ENCODE assay signal across 19 cellular contexts in genomic region chr21:16578912-16579311, GRCh38.
DNase-seq lines count a peak whose midpoint lies in the region; ATAC-seq and TF ChIP-seq lines count a peak whose summit lies in the region.
"Had no signal": no experiment of that assay in that cellular context is flagged by ENCODE, and none has a peak within 500 bp of the region (broad histone marks: within the 10 kb centered on the region; RNA-seq: fewer than 3 reads in every experiment).

No MANE protein-coding gene starts in this region.

- H3K9me3 ChIP-seq in right cardiac atrium (ENCODE audit: control insufficient read depth, low read length): no peaks in the 10 kb centered on the region

- no peaks in the 10 kb centered on the region for H3K27me3 ChIP-seq in KMS-11 (ENCODE audit: insufficient read depth, low read depth)
- no peaks in the 10 kb centered on the region for H3K27me3 ChIP-seq in right cardiac atrium (ENCODE audit: control insufficient read depth, insufficient read depth)

- no peak for DNase-seq in coronary artery (ENCODE audit: low spot score)
- peak in 1 of 3 donors; percentile 15 for DNase-seq in right cardiac atrium
- DNase-seq in sciatic nerve (ENCODE audit: low spot score): no peak
- DNase-seq in activated naive CD4-positive, alpha-beta T cell treated with anti-CD3 and anti-CD28 coated beads for 36 hours: no peak
- no peak for DNase-seq in activated T-helper 1 cell treated with anti-CD3 and anti-CD28 coated beads, Interleukin-12 subunit alpha, Interleukin-12 subunit beta, Interleukin-2, Interleukin-4 antibody, amounts not matched to agents 30 ng/mL and 10 ng/mL and 1 ng/mL, durations not matched to agents 14 hours and 24 hours and 36 hours (ENCODE audit: low spot score)
- DNase-seq in GM10248 (ENCODE audit: extremely low spot score): no peak
- DNase-seq: ACHN; activated B cell treated with CpG ODN at 0.5 μM for 24 hours; amniotic stem cell; CD8-positive, alpha-beta T cell; left colon; NCI-H1092 treated with DMSO at 0.1 percent for 48 hours; posterior cingulate gyrus; stimulated activated naive CD4-positive, alpha-beta T cell treated with Interleukin-2 at 50 U/mL for 16 hours; T-helper 1 cell had no signal

- H3K4me3 Mint-ChIP-seq in activated naive CD4-positive, alpha-beta T cell treated with anti-CD3 and anti-CD28 coated beads for 36 hours: no peak overlapping the region
- H3K4me3 Mint-ChIP-seq in activated T-helper 1 cell treated with anti-CD3 and anti-CD28 coated beads, Interleukin-12 subunit alpha, Interleukin-12 subunit beta, Interleukin-2, Interleukin-4 antibody, amounts not matched to agents 30 ng/mL and 10 ng/mL and 1 ng/mL, durations not matched to agents 14 hours and 24 hours and 36 hours: no peak overlapping the region
- H3K4me3 Mint-ChIP-seq: activated B cell treated with CpG ODN at 0.5 μM for 24 hours; activated T-helper 17 cell treated with anti-CD3 and anti-CD28 coated beads, Interleukin-2, amount 50 U/mL, for 72 hours; CD8-positive, alpha-beta T cell had no signal

- H3K4me1 ChIP-seq in KMS-11 (ENCODE audit: low read depth, poor library complexity, severe bottlenecking): peaks cover 81% of the 10 kb centered on the region
- peaks cover 4% of the 10 kb centered on the region for H3K4me1 ChIP-seq in right cardiac atrium (ENCODE audit: control insufficient read depth, insufficient read depth, low read length)

- H3K27ac ChIP-seq in KMS-11: peak overlapping the region; percentile 96
- H3K27ac ChIP-seq in coronary artery: peak overlapping the region; percentile 21 to 27
- H3K27ac ChIP-seq in right cardiac atrium (ENCODE audit: low read length): no peak overlapping the region
- H3K27ac ChIP-seq: RWPE1 had no signal

- intact Hi-C loops in right cardiac atrium (cut with DNase I): no loop called here
- intact Hi-C loops in sciatic nerve (cut with DNase I): no loop called here
- intact Hi-C loops in activated naive CD4-positive, alpha-beta T cell treated with anti-CD3 and anti-CD28 coated beads for 36 hours (cut with micrococcal nuclease): no loop called here
- intact Hi-C loops in activated T-helper 1 cell treated with anti-CD3 and anti-CD28 coated beads, Interleukin-12 subunit alpha, Interleukin-12 subunit beta, Interleukin-2, Interleukin-4 antibody, amounts not matched to agents 30 ng/mL and 10 ng/mL and 1 ng/mL, durations not matched to agents 14 hours and 24 hours and 36 hours (cut with micrococcal nuclease): no loop called here

- no peaks in the 10 kb centered on the region for H3K27me3 Mint-ChIP-seq in activated naive CD4-positive, alpha-beta T cell treated with anti-CD3 and anti-CD28 coated beads for 36 hours (ENCODE audit: low read depth)
- no peaks in the 10 kb centered on the region for H3K27me3 Mint-ChIP-seq in activated T-helper 1 cell treated with anti-CD3 and anti-CD28 coated beads, Interleukin-12 subunit alpha, Interleukin-12 subunit beta, Interleukin-2, Interleukin-4 antibody, amounts not matched to agents 30 ng/mL and 10 ng/mL and 1 ng/mL, durations not matched to agents 14 hours and 24 hours and 36 hours (ENCODE audit: insufficient read depth)
- H3K27me3 Mint-ChIP-seq: activated B cell treated with CpG ODN at 0.5 μM for 24 hours; activated T-helper 17 cell treated with anti-CD3 and anti-CD28 coated beads, Interleukin-2, amount 50 U/mL, for 72 hours had no signal

- CTCF ChIA-PET in activated naive CD4-positive, alpha-beta T cell treated with anti-CD3 and anti-CD28 coated beads for 36 hours (lab: Charles Lee): interaction anchor here (1.0 kb wide), 2 partner anchors 11 to 27 kb away, joined by 3 read pairs; no protein-coding TSS in a partner anchor
- CTCF ChIA-PET in GM10248 (lab: Yijun Ruan, JAX): no interaction called here

- no peak overlapping the region for H3K27ac Mint-ChIP-seq in activated naive CD4-positive, alpha-beta T cell treated with anti-CD3 and anti-CD28 coated beads for 36 hours
- no peak overlapping the region for H3K27ac Mint-ChIP-seq in activated T-helper 1 cell treated with anti-CD3 and anti-CD28 coated beads, Interleukin-12 subunit alpha, Interleukin-12 subunit beta, Interleukin-2, Interleukin-4 antibody, amounts not matched to agents 30 ng/mL and 10 ng/mL and 1 ng/mL, durations not matched to agents 14 hours and 24 hours and 36 hours
- H3K27ac Mint-ChIP-seq: activated B cell treated with CpG ODN at 0.5 μM for 24 hours; activated T-helper 17 cell treated with anti-CD3 and anti-CD28 coated beads, Interleukin-2, amount 50 U/mL, for 72 hours; CD8-positive, alpha-beta T cell had no signal

- H3K36me3 Mint-ChIP-seq in activated naive CD4-positive, alpha-beta T cell treated with anti-CD3 and anti-CD28 coated beads for 36 hours (ENCODE audit: low read depth): no peaks in the 10 kb centered on the region
- H3K36me3 Mint-ChIP-seq in activated T-helper 1 cell treated with anti-CD3 and anti-CD28 coated beads, Interleukin-12 subunit alpha, Interleukin-12 subunit beta, Interleukin-2, Interleukin-4 antibody, amounts not matched to agents 30 ng/mL and 10 ng/mL and 1 ng/mL, durations not matched to agents 14 hours and 24 hours and 36 hours (ENCODE audit: low read depth): no peaks in the 10 kb centered on the region
- H3K36me3 Mint-ChIP-seq: CD8-positive, alpha-beta T cell had no signal

- no peaks in the 10 kb centered on the region for H4K20me1 ChIP-seq in KMS-11 (ENCODE audit: insufficient read depth)

- H3K4me1 Mint-ChIP-seq in activated naive CD4-positive, alpha-beta T cell treated with anti-CD3 and anti-CD28 coated beads for 36 hours (ENCODE audit: low read depth): no peaks in the 10 kb centered on the region
- H3K4me1 Mint-ChIP-seq in activated T-helper 1 cell treated with anti-CD3 and anti-CD28 coated beads, Interleukin-12 subunit alpha, Interleukin-12 subunit beta, Interleukin-2, Interleukin-4 antibody, amounts not matched to agents 30 ng/mL and 10 ng/mL and 1 ng/mL, durations not matched to agents 14 hours and 24 hours and 36 hours (ENCODE audit: low read depth): no peaks in the 10 kb centered on the region
- H3K4me1 Mint-ChIP-seq: activated B cell treated with CpG ODN at 0.5 μM for 24 hours; activated T-helper 17 cell treated with anti-CD3 and anti-CD28 coated beads, Interleukin-2, amount 50 U/mL, for 72 hours had no signal

- H3K4me2 ChIP-seq in KMS-11: peak overlapping the region; percentile 98

- no peaks in the 10 kb centered on the region for H3K36me3 ChIP-seq in KMS-11 (ENCODE audit: insufficient read depth)

- ATAC-seq in right cardiac atrium: peak; percentile 51 to 54
- peak; percentile 53 for ATAC-seq in sciatic nerve
- ATAC-seq in HG02884 (IDR thresholded peaks at IDR 0.05; ENCODE audit: unreplicated experiment): no peak
- ATAC-seq: activated T-helper 17 cell treated with anti-CD3 and anti-CD28 coated beads, Interleukin-2, amount 50 U/mL, for 72 hours; CD8-positive, alpha-beta T cell; left colon had no signal

- H3K79me2 ChIP-seq in KMS-11 (ENCODE audit: insufficient read depth, low read depth): no peaks in the 10 kb centered on the region

- H3K4me3 ChIP-seq in KMS-11 (IDR thresholded peaks at IDR 0.05; ENCODE audit: insufficient read depth, low read depth, low read length) (no peak overlapping the region), coronary artery (peak overlapping the region; percentile 57), right cardiac atrium (ENCODE audit: low read length) (no peak overlapping the region)

- 26% methylated on average over 3 of the region's 3 CpGs for WGBS in right cardiac atrium

- H3K9ac ChIP-seq in KMS-11: peak overlapping the region; percentile 62

- TF ChIP-seq CTCF in KMS-11 (conservative IDR thresholded peaks at IDR 0.05; ENCODE audit: low read depth, low read length) (no peak), coronary artery (IDR thresholded peaks at IDR 0.05) (no peak), GM10248 (IDR thresholded peaks at IDR 0.05; ENCODE audit: control extremely low read depth, extremely low read depth, low read depth, missing control alignments) (no peak)

- POLR2A ChIA-PET in GM10248 (lab: Yijun Ruan, JAX): no interaction called here

- H2AFZ ChIP-seq in KMS-11 (ENCODE audit: low read depth): peak overlapping the region; percentile 1; the same call in 1 of the 2 replicates

- peaks cover 1% of the 10 kb centered on the region for H3K9me3 Mint-ChIP-seq in activated naive CD4-positive, alpha-beta T cell treated with anti-CD3 and anti-CD28 coated beads for 36 hours
- peaks cover 2% of the 10 kb centered on the region for H3K9me3 Mint-ChIP-seq in activated T-helper 1 cell treated with anti-CD3 and anti-CD28 coated beads, Interleukin-12 subunit alpha, Interleukin-12 subunit beta, Interleukin-2, Interleukin-4 antibody, amounts not matched to agents 30 ng/mL and 10 ng/mL and 1 ng/mL, durations not matched to agents 14 hours and 24 hours and 36 hours
